In the genomic region with DNA sequence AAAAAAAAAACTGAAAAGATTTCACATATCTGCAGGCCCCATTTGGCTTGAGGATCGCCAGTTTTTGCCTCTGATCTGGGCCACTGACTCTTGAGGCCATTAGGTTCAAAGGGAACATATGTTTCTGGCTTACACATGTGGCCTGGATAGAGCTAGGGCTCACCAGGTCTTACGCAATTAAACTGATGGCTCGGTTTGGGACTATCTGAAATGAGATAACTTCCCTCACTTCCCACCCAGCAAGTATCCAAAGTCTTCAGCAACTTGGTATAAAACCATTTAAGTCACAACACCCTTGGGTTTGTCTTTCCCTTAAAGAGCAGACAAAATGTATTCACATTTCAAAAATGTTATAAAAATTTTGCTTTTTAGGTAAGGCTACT, we compare ENCODE assay signal across 16 cellular contexts. TPM values are rescaled to one million over a fixed set of nuclear protein-coding genes. Genes with fewer than 3 reads are reported as not detected.
DNase-seq lines count a peak whose midpoint lies in the region; ATAC-seq and TF ChIP-seq lines count a peak whose summit lies in the region.
"Had no signal": no experiment of that assay in that cellular context is flagged by ENCODE, and none has a peak within 500 bp of the region (broad histone marks: within the 10 kb centered on the region; RNA-seq: fewer than 3 reads in every experiment).

No MANE protein-coding gene starts in this region.

- H3K36me3 ChIP-seq in right atrium auricular region (no peaks in the 10 kb centered on the region), esophagus squamous epithelium (peaks cover 0 to 14% (median 0%) of the 10 kb centered on the region in 3 donors), lower lobe of right lung (peaks cover 12% of the 10 kb centered on the region)
- H3K36me3 ChIP-seq: colonic mucosa had no signal

- H3K4me1 ChIP-seq in right atrium auricular region, result peaks cover 0 to 36% of the 10 kb centered on the region in 2 donors
- peaks cover 10 to 60% (median 22%) of the 10 kb centered on the region in 3 donors for H3K4me1 ChIP-seq in esophagus squamous epithelium
- H3K4me1 ChIP-seq in lower lobe of right lung, result peaks cover 29% of the 10 kb centered on the region

- TF ChIP-seq CTCF in right atrium auricular region (IDR thresholded peaks at IDR 0.05) (no peak), esophagus squamous epithelium (IDR thresholded peaks at IDR 0.05) (no peak), lower lobe of right lung (IDR thresholded peaks at IDR 0.05) (no peak), Calu3 (IDR thresholded peaks at IDR 0.05; ENCODE audit: unreplicated experiment) (no peak)

- H3K9me3 Mint-ChIP-seq in Calu3 (ENCODE audit: low read depth, unreplicated experiment), result no peaks in the 10 kb centered on the region
- H3K9me3 Mint-ChIP-seq: activated CD4-positive, alpha-beta T cell treated with anti-CD3 and anti-CD28 coated beads, Interleukin-2, amount 10 ng/mL, durations not matched to agents 24 days and 14 days; activated T-cell treated with anti-CD3 and anti-CD28 coated beads, Interleukin-2, amount 50 U/mL, for 4 hours; memory B cell had no signal

- no peaks in the 10 kb centered on the region for H3K4me1 Mint-ChIP-seq in Calu3 (ENCODE audit: low read depth, unreplicated experiment)

- no TSS peak for BruUV-seq in Calu3 (replicated peaks; lab: Mats Ljungman, UMichigan)

- no peaks in the 10 kb centered on the region for H3K27me3 Mint-ChIP-seq in Calu3 (ENCODE audit: unreplicated experiment)
- H3K27me3 Mint-ChIP-seq: activated CD4-positive, alpha-beta T cell treated with anti-CD3 and anti-CD28 coated beads, Interleukin-2, amount 10 ng/mL, durations not matched to agents 24 days and 14 days had no signal

- H3K4me3 Mint-ChIP-seq in Calu3 (ENCODE audit: low read depth, unreplicated experiment), result no peak overlapping the region
- H3K4me3 Mint-ChIP-seq: activated CD4-positive, alpha-beta T cell treated with anti-CD3 and anti-CD28 coated beads, Interleukin-2, amount 10 ng/mL, durations not matched to agents 24 days and 14 days; activated T-cell treated with anti-CD3 and anti-CD28 coated beads, Interleukin-2, amount 50 U/mL, for 4 hours; memory B cell had no signal

- H3K27ac ChIP-seq in right atrium auricular region, result peak overlapping the region in 1 of 2 donors; percentile 5
- peak overlapping the region in 3 of 4 donors; percentile 16 to 45 (median 32) for H3K27ac ChIP-seq in esophagus squamous epithelium
- H3K27ac ChIP-seq in lower lobe of right lung, result no peak overlapping the region
- H3K27ac ChIP-seq: colonic mucosa, RWPE1 had no signal

- CTCF ChIA-PET in Calu3 (lab: Charles Lee), result no interaction called here

- no peaks in the 10 kb centered on the region for H3K36me3 Mint-ChIP-seq in Calu3 (ENCODE audit: insufficient read depth, unreplicated experiment)
- H3K36me3 Mint-ChIP-seq: memory B cell had no signal

- intact Hi-C loops in Right ventricle myocardium superior (cut with DNase I) (no loop called here), esophagus squamous epithelium (cut with DNase I) (no loop called here), lower lobe of right lung (cut with DNase I) (no loop called here), Calu3 (cut with micrococcal nuclease; ENCODE audit: unreplicated experiment) (no loop called here)

- no peaks in the 10 kb centered on the region for H3K27me3 ChIP-seq in right atrium auricular region
- H3K27me3 ChIP-seq in esophagus squamous epithelium, result no peaks in the 10 kb centered on the region
- no peaks in the 10 kb centered on the region for H3K27me3 ChIP-seq in lower lobe of right lung (ENCODE audit: low read depth)
- H3K27me3 ChIP-seq: colonic mucosa had no signal

- no peak overlapping the region for H3K27ac Mint-ChIP-seq in Calu3 (ENCODE audit: unreplicated experiment)
- H3K27ac Mint-ChIP-seq: activated CD4-positive, alpha-beta T cell treated with anti-CD3 and anti-CD28 coated beads, Interleukin-2, amount 10 ng/mL, durations not matched to agents 24 days and 14 days; memory B cell had no signal

- no peak overlapping the region for H3K4me3 ChIP-seq in right atrium auricular region
- no peak overlapping the region for H3K4me3 ChIP-seq in esophagus squamous epithelium
- H3K4me3 ChIP-seq in lower lobe of right lung, result no peak overlapping the region
- H3K4me3 ChIP-seq: colonic mucosa, smooth muscle cell had no signal

- no peak for TF ChIP-seq POLR2A in esophagus squamous epithelium (IDR thresholded peaks at IDR 0.05)

- WGBS in esophagus squamous epithelium, 2 donors, result 53 to 69% methylated on average over 3 of the region's 3 CpGs

- ATAC-seq in Right ventricle myocardium superior (ENCODE audit: poor library complexity) (peak; percentile 82), lower lobe of right lung (peak; percentile 22 to 36), HG02571 (IDR thresholded peaks at IDR 0.05; ENCODE audit: unreplicated experiment) (no peak), HG02938 (IDR thresholded peaks at IDR 0.05; ENCODE audit: unreplicated experiment) (no peak)
- ATAC-seq: activated T-cell treated with anti-CD3 and anti-CD28 coated beads, Interleukin-2, amount 50 U/mL, for 4 hours had no signal

- DNase-seq in Right ventricle myocardium superior (no peak), right atrium auricular region (ENCODE audit: low spot score) (no peak), esophagus squamous epithelium (lab: John Stamatoyannopoulos, UW) (no peak), lower lobe of right lung (no peak), Calu3 (no peak)
- DNase-seq in activated effector memory CD4-positive, alpha-beta T cell treated with Interleukin-2 at 50 U/mL for 16 hours, result no peak
- DNase-seq: activated CD4-positive, alpha-beta T cell treated with anti-CD3 and anti-CD28 coated beads, Interleukin-2, amount 10 ng/mL, durations not matched to agents 24 days and 14 days; activated T-cell treated with anti-CD3 and anti-CD28 coated beads, Interleukin-2, amount 50 U/mL, for 4 hours; colonic mucosa; NCI-H187; stimulated activated naive CD4-positive, alpha-beta T cell treated with Interleukin-2 at 50 U/mL for 16 hours had no signal

- H3K9me3 ChIP-seq in right atrium auricular region (no peaks in the 10 kb centered on the region), esophagus squamous epithelium (no peaks in the 10 kb centered on the region), lower lobe of right lung (no peaks in the 10 kb centered on the region)
- H3K9me3 ChIP-seq: colonic mucosa had no signal

RNA-seq across cellular contexts. Expression of gene LRIG1, which starts 36.3 kb away (rescaled TPM):
- total RNA-seq in Right ventricle myocardium superior (93.9 TPM), right atrium auricular region (100 to 1,000 TPM; 147 to 179 TPM), esophagus squamous epithelium (10 to 100 TPM in 3 of 4 donors, 1 to 10 TPM in 1; 7.5 to 30.5 (median 15.1) TPM), lower lobe of right lung (54.2 TPM), Calu3 (2022) (10.0 and 14.7 TPM in 2 replicates)

Comparison
In these comparisons a context has a peak if more than half of its experiments do, and no peak if none do; other contexts are left out.
1. ATAC-seq: peak in Right ventricle myocardium superior (single experiment) and lower lobe of right lung (2 of 2); none in HG02571 (single experiment) and HG02938 (single experiment).